13 cellular contexts compared by ENCODE assay signal in genomic region chr10:125035588-125036298, GRCh38.
DNase-seq lines count a peak whose midpoint lies in the region; ATAC-seq, FAIRE-seq and TF ChIP-seq lines count a peak whose summit lies in the region.
"Had no signal": no experiment of that assay in that cellular context is flagged by ENCODE, and none has a peak within 500 bp of the region (broad histone marks: within the 10 kb centered on the region; RNA-seq: fewer than 3 reads in every experiment).

No MANE protein-coding gene starts in this region.

- TF ChIP-seq CTCF in A549 (IDR thresholded peaks at IDR 0.05): no peak
- TF ChIP-seq CTCF in HFF-Myc (IDR thresholded peaks at IDR 0.05; ENCODE audit: low read depth, low read length, missing control alignments): no peak
- TF ChIP-seq CTCF in brain microvascular endothelial cell (IDR thresholded peaks at IDR 0.05; ENCODE audit: low read depth, low read length, missing control alignments): no peak
- no peak for TF ChIP-seq CTCF in mesothelial cell of epicardium (IDR thresholded peaks at IDR 0.05; ENCODE audit: unreplicated experiment)

- H3K9me3 Mint-ChIP-seq in mesothelial cell of epicardium: no peaks in the 10 kb centered on the region
- H3K9me3 Mint-ChIP-seq in activated T-cell treated with anti-CD3 and anti-CD28 coated beads, Interleukin-2, amount 50 U/mL, for 4 hours: no peaks in the 10 kb centered on the region
- H3K9me3 Mint-ChIP-seq: activated naive CD8-positive, alpha-beta T cell treated with anti-CD3 and anti-CD28 coated beads, Interleukin-2, amount 50 U/mL, for 24 hours had no signal

- peaks cover 59% of the 10 kb centered on the region for H3K4me1 Mint-ChIP-seq in mesothelial cell of epicardium
- no peaks in the 10 kb centered on the region for H3K4me1 Mint-ChIP-seq in activated T-cell treated with anti-CD3 and anti-CD28 coated beads, Interleukin-2, amount 50 U/mL, for 4 hours (ENCODE audit: low read depth)
- H3K4me1 Mint-ChIP-seq: activated naive CD8-positive, alpha-beta T cell treated with anti-CD3 and anti-CD28 coated beads, Interleukin-2, amount 50 U/mL, for 24 hours had no signal

- no peak for TF ChIP-seq RAD21 in A549 (conservative IDR thresholded peaks at IDR 0.05 in 1 of 2, IDR thresholded peaks at IDR 0.05 in 1 of 2)

- WGBS in A549 (ENCODE audit: missing lambda C conversion rate): 95% methylated on average over 7 of the region's 7 CpGs

- peaks cover 19% of the 10 kb centered on the region for H3K36me3 Mint-ChIP-seq in mesothelial cell of epicardium
- no peaks in the 10 kb centered on the region for H3K36me3 Mint-ChIP-seq in activated T-cell treated with anti-CD3 and anti-CD28 coated beads, Interleukin-2, amount 50 U/mL, for 4 hours (ENCODE audit: insufficient read depth)

- H3K27me3 Mint-ChIP-seq in mesothelial cell of epicardium (ENCODE audit: low read depth): no peaks in the 10 kb centered on the region
- H3K27me3 Mint-ChIP-seq in activated T-cell treated with anti-CD3 and anti-CD28 coated beads, Interleukin-2, amount 50 U/mL, for 4 hours (ENCODE audit: low read depth): peaks cover 1% of the 10 kb centered on the region
- H3K27me3 Mint-ChIP-seq: activated naive CD8-positive, alpha-beta T cell treated with anti-CD3 and anti-CD28 coated beads, Interleukin-2, amount 50 U/mL, for 24 hours had no signal

- H3K4me3 ChIP-seq in A549: no peak overlapping the region
- H3K4me3 ChIP-seq in HFF-Myc (replicated peaks; ENCODE audit: low read depth, low read length): peak overlapping the region; percentile 4; the same call in 1 of the 2 replicates
- H3K4me3 ChIP-seq in brain microvascular endothelial cell (ENCODE audit: low read depth, low read length): peak overlapping the region; percentile 18
- no peak overlapping the region for H3K4me3 ChIP-seq in SJCRH30
- H3K4me3 ChIP-seq: colonic mucosa, lung, suprapubic skin had no signal

- no peak for ATAC-seq in A549
- ATAC-seq in HG02623 (IDR thresholded peaks at IDR 0.05; ENCODE audit: unreplicated experiment): no peak
- ATAC-seq in activated T-cell treated with anti-CD3 and anti-CD28 coated beads, Interleukin-2, amount 50 U/mL, for 4 hours: no peak
- ATAC-seq: activated naive CD8-positive, alpha-beta T cell treated with anti-CD3 and anti-CD28 coated beads, Interleukin-2, amount 50 U/mL, for 24 hours had no signal

- DNase-seq in A549 (ENCODE audit: low read depth in 1 of 2, low spot score in 1 of 2): no peak
- DNase-seq in HFF-Myc (ENCODE audit: extremely low read depth, low read depth): no peak
- no peak for DNase-seq in brain microvascular endothelial cell
- DNase-seq in mesothelial cell of epicardium (ENCODE audit: low spot score in 2 of 2, unreplicated experiment in 2 of 2): no peak
- no peak for DNase-seq in SJCRH30
- no peak for DNase-seq in NK-92 (lab: John Stamatoyannopoulos, UW; ENCODE audit: unreplicated experiment)
- no peak for DNase-seq in activated T-cell treated with anti-CD3 and anti-CD28 coated beads, Interleukin-2, amount 50 U/mL, for 4 hours
- DNase-seq: activated naive CD8-positive, alpha-beta T cell treated with anti-CD3 and anti-CD28 coated beads, Interleukin-2, amount 50 U/mL, for 24 hours; colonic mucosa; MM.1S had no signal

- no peak for TF ChIP-seq EP300 in A549 (IDR thresholded peaks at IDR 0.05)

- no peak for FAIRE-seq in A549 (lab: Jason Lieb, UNC)

- H3K4me1 ChIP-seq in A549: peaks cover 55% of the 10 kb centered on the region
- peaks cover 18% of the 10 kb centered on the region for H3K4me1 ChIP-seq in SJCRH30

- H3K27ac ChIP-seq in A549 (peak overlapping the region; percentile 92 to 95), brain microvascular endothelial cell (peak overlapping the region; percentile 87), SJCRH30 (no peak overlapping the region; the same call in 1 of the 2 replicates)
- H3K27ac ChIP-seq: colonic mucosa, suprapubic skin had no signal

- no peaks in the 10 kb centered on the region for H3K27me3 ChIP-seq in brain microvascular endothelial cell (replicated peaks)
- no peaks in the 10 kb centered on the region for H3K27me3 ChIP-seq in SJCRH30
- H3K27me3 ChIP-seq: colonic mucosa, suprapubic skin had no signal

- POLR2A ChIA-PET in A549 (lab: Yijun Ruan, JAX): interaction anchor here (0.6 kb wide), 1 partner anchor 659 kb away, joined by 3 read pairs; no protein-coding TSS in a partner anchor

- peak overlapping the region; percentile 89 for H3K27ac Mint-ChIP-seq in mesothelial cell of epicardium
- H3K27ac Mint-ChIP-seq: activated naive CD8-positive, alpha-beta T cell treated with anti-CD3 and anti-CD28 coated beads, Interleukin-2, amount 50 U/mL, for 24 hours had no signal

- in situ Hi-C loops in brain microvascular endothelial cell (cut with HindIII; ENCODE audit: low pct_ligation_motif_present, low sequenced_read_pairs): no loop called here

- no peak overlapping the region for H3K4me3 Mint-ChIP-seq in mesothelial cell of epicardium
- no peak overlapping the region for H3K4me3 Mint-ChIP-seq in activated T-cell treated with anti-CD3 and anti-CD28 coated beads, Interleukin-2, amount 50 U/mL, for 4 hours
- H3K4me3 Mint-ChIP-seq: activated naive CD8-positive, alpha-beta T cell treated with anti-CD3 and anti-CD28 coated beads, Interleukin-2, amount 50 U/mL, for 24 hours had no signal

- H3K9me3 ChIP-seq in A549 (no peaks in the 10 kb centered on the region), SJCRH30 (replicated peaks) (no peaks in the 10 kb centered on the region)
- H3K9me3 ChIP-seq: colonic mucosa, suprapubic skin had no signal

- no peak for TF ChIP-seq POLR2A in A549 (IDR thresholded peaks at IDR 0.05; ENCODE audit: low read length)

- H3K36me3 ChIP-seq in brain microvascular endothelial cell (replicated peaks): no peaks in the 10 kb centered on the region
- H3K36me3 ChIP-seq in SJCRH30: peaks cover 2% of the 10 kb centered on the region; the same call in 1 of the 2 replicates
- H3K36me3 ChIP-seq: colonic mucosa had no signal

- H3K4me2 ChIP-seq in A549: peak overlapping the region; percentile 46

- CTCF ChIA-PET in A549 (lab: Yijun Ruan, JAX): interaction anchor here (0.6 to 4.2 kb wide), 5 partner anchors 9 to 942 kb away, joined by 3 to 39 read pairs (median 3); partner anchors contain the start of gene CHST15

TF ChIP-seq in A549, 52 proteins besides CTCF, POLR2A, EP300 and RAD21:
- TF ChIP-seq FOSL2 (IDR thresholded peaks at IDR 0.05): no peak
- no peak for TF ChIP-seq FOSL2 (CRISPR knock-in tag; IDR thresholded peaks at IDR 0.05)
- no peak for TF ChIP-seq CEBPB (IDR thresholded peaks at IDR 0.05)

Comparison
In these comparisons a context has a peak if more than half of its experiments do, and no peak if none do; other contexts are left out.
1. H3K4me3 ChIP-seq: peak in HFF-Myc (single experiment) and brain microvascular endothelial cell (single experiment); none in A549 (single experiment) and SJCRH30 (single experiment).